In genomic region chr14:89365071-89365801, GRCh38 we compare ENCODE assay signal across 8 cellular contexts. TPM values are rescaled to one million over a fixed set of nuclear protein-coding genes. Genes with fewer than 3 reads are reported as not detected.
A peak's percentile ranks its signal among the peaks of the same experiment; 100 is the strongest.
DNase-seq lines count a peak whose midpoint lies in the region; ATAC-seq and TF ChIP-seq lines count a peak whose summit lies in the region.

No MANE protein-coding gene starts in this region.

- H3K9me3 Mint-ChIP-seq in activated T-helper 1 cell treated with anti-CD3 and anti-CD28 coated beads, Interleukin-12 subunit alpha, Interleukin-12 subunit beta, Interleukin-2, Interleukin-4 antibody, amounts not matched to agents 30 ng/mL and 10 ng/mL and 1 ng/mL, durations not matched to agents 14 hours and 24 hours and 36 hours, result peaks cover 6% of the 10 kb centered on the region

- DNase-seq in GM10248 (ENCODE audit: extremely low spot score) (peak; percentile 75), NB4 (ENCODE audit: low read depth) (peak; percentile 89), mesenchymal stem cell (peak; percentile 57), NCI-H446 treated with DMSO at 0.1 percent for 48 hours (lab: John Stamatoyannopoulos, UW) (no peak), NCI-H1417 (lab: John Stamatoyannopoulos, UW) (no peak)
- DNase-seq in activated T-helper 1 cell treated with anti-CD3 and anti-CD28 coated beads, Interleukin-12 subunit alpha, Interleukin-12 subunit beta, Interleukin-2, Interleukin-4 antibody, amounts not matched to agents 30 ng/mL and 10 ng/mL and 1 ng/mL, durations not matched to agents 14 hours and 24 hours and 36 hours (ENCODE audit: low spot score), result peak; percentile 40
- peak; percentile 64 for DNase-seq in stimulated activated naive CD8-positive, alpha-beta T cell treated with anti-CD3 and anti-CD28 coated beads, Interleukin-15, Interleukin-2, amounts not matched to agents 100 U/mL and 50 U/mL, for 24 hours

- H3K14ac ChIP-seq in mesenchymal stem cell (ENCODE audit: low read length in 2 of 2), result no peak overlapping the region

- H3K4ac ChIP-seq in mesenchymal stem cell (ENCODE audit: low read depth in 1 of 2, low read length in 2 of 2), result no peak overlapping the region

- peak overlapping the region; percentile 44 for H3K4me3 ChIP-seq in NB4 (ENCODE audit: low read depth, low read length)
- H3K4me3 ChIP-seq in mesenchymal stem cell (ENCODE audit: insufficient read depth in 1 of 2, low read depth in 1 of 2, low read length in 2 of 2), result no peak overlapping the region

- H2BK5ac ChIP-seq in mesenchymal stem cell (ENCODE audit: low read depth, low read length, poor library complexity, severe bottlenecking), result no peak overlapping the region

- POLR2A ChIA-PET in GM10248 (lab: Yijun Ruan, JAX), result no interaction called here

- H3K4me1 Mint-ChIP-seq in activated T-helper 1 cell treated with anti-CD3 and anti-CD28 coated beads, Interleukin-12 subunit alpha, Interleukin-12 subunit beta, Interleukin-2, Interleukin-4 antibody, amounts not matched to agents 30 ng/mL and 10 ng/mL and 1 ng/mL, durations not matched to agents 14 hours and 24 hours and 36 hours (ENCODE audit: low read depth), result peaks cover 38% of the 10 kb centered on the region

- CTCF ChIA-PET in GM10248 (lab: Yijun Ruan, JAX), result interaction anchor here (0.9 to 3.7 kb wide), 13 partner anchors 9 to 124 kb away, joined by 3 to 10 read pairs (median 4); no protein-coding TSS in a partner anchor

- TF ChIP-seq POLR2A in NB4 (IDR thresholded peaks at IDR 0.05; ENCODE audit: extremely low read depth, insufficient read length), result no peak

- no peaks in the 10 kb centered on the region for H3K27me3 Mint-ChIP-seq in activated T-helper 1 cell treated with anti-CD3 and anti-CD28 coated beads, Interleukin-12 subunit alpha, Interleukin-12 subunit beta, Interleukin-2, Interleukin-4 antibody, amounts not matched to agents 30 ng/mL and 10 ng/mL and 1 ng/mL, durations not matched to agents 14 hours and 24 hours and 36 hours (ENCODE audit: insufficient read depth)

- no peaks in the 10 kb centered on the region for H3K9me3 ChIP-seq in mesenchymal stem cell (ENCODE audit: control insufficient read depth, low read length)

- intact Hi-C loops in activated T-helper 1 cell treated with anti-CD3 and anti-CD28 coated beads, Interleukin-12 subunit alpha, Interleukin-12 subunit beta, Interleukin-2, Interleukin-4 antibody, amounts not matched to agents 30 ng/mL and 10 ng/mL and 1 ng/mL, durations not matched to agents 14 hours and 24 hours and 36 hours (cut with micrococcal nuclease), result loop anchor here (1.0 to 2.0 kb wide), 9 partner anchors 14 to 256 kb away; no protein-coding TSS in a partner anchor

- no peak overlapping the region for H3K9ac ChIP-seq in mesenchymal stem cell (ENCODE audit: low read length)

- no peak overlapping the region for H4K8ac ChIP-seq in mesenchymal stem cell (ENCODE audit: low read length)

- peak; percentile 93 for ATAC-seq in GM21825 (IDR thresholded peaks at IDR 0.05; ENCODE audit: unreplicated experiment)
- ATAC-seq in stimulated activated naive CD8-positive, alpha-beta T cell treated with anti-CD3 and anti-CD28 coated beads, Interleukin-15, Interleukin-2, amounts not matched to agents 100 U/mL and 50 U/mL, for 24 hours, result peak; percentile 95

- H2AFZ ChIP-seq in mesenchymal stem cell (ENCODE audit: low read depth, low read length), result no peak overlapping the region

- H3K27ac ChIP-seq in mesenchymal stem cell (ENCODE audit: low read length, poor library complexity, severe bottlenecking), result no peak overlapping the region

- no peak overlapping the region for H2BK12ac ChIP-seq in mesenchymal stem cell (ENCODE audit: low read length in 2 of 2)

- peaks cover 8% of the 10 kb centered on the region for H3K4me1 ChIP-seq in mesenchymal stem cell (ENCODE audit: control insufficient read depth, insufficient read depth, low read depth, low read length)

- no peak overlapping the region for H4K91ac ChIP-seq in mesenchymal stem cell (ENCODE audit: low read length)

- H2BK15ac ChIP-seq in mesenchymal stem cell (ENCODE audit: low read depth, poor library complexity, severe bottlenecking), result no peak overlapping the region

- no peak overlapping the region for H2BK120ac ChIP-seq in mesenchymal stem cell (ENCODE audit: low read depth, low read length)

- no peak overlapping the region for H3K4me2 ChIP-seq in mesenchymal stem cell (ENCODE audit: low read length, poor library complexity, severe bottlenecking)

- no peak overlapping the region for H3K23ac ChIP-seq in mesenchymal stem cell (ENCODE audit: low read length in 2 of 2)

- H2AK5ac ChIP-seq in mesenchymal stem cell (ENCODE audit: low read length, severe bottlenecking), result no peak overlapping the region

- peak overlapping the region in 1 of 2 experiments; percentile 11 for H3K18ac ChIP-seq in mesenchymal stem cell (ENCODE audit: low read depth in 1 of 2, low read length in 2 of 2)

- peak overlapping the region; percentile 89 for H3K27ac Mint-ChIP-seq in activated T-helper 1 cell treated with anti-CD3 and anti-CD28 coated beads, Interleukin-12 subunit alpha, Interleukin-12 subunit beta, Interleukin-2, Interleukin-4 antibody, amounts not matched to agents 30 ng/mL and 10 ng/mL and 1 ng/mL, durations not matched to agents 14 hours and 24 hours and 36 hours

- TF ChIP-seq CTCF in GM10248 (IDR thresholded peaks at IDR 0.05; ENCODE audit: control extremely low read depth, extremely low read depth, low read depth, missing control alignments) (no peak), NB4 (IDR thresholded peaks at IDR 0.05; ENCODE audit: low read depth, low read length) (no peak)

- H3K36me3 Mint-ChIP-seq in activated T-helper 1 cell treated with anti-CD3 and anti-CD28 coated beads, Interleukin-12 subunit alpha, Interleukin-12 subunit beta, Interleukin-2, Interleukin-4 antibody, amounts not matched to agents 30 ng/mL and 10 ng/mL and 1 ng/mL, durations not matched to agents 14 hours and 24 hours and 36 hours (ENCODE audit: low read depth), result peaks cover 12% of the 10 kb centered on the region

- no peaks in the 10 kb centered on the region for H3K27me3 ChIP-seq in mesenchymal stem cell (ENCODE audit: control insufficient read depth in 1 of 2, insufficient read depth in 1 of 2, low read length in 2 of 2)

- H3K36me3 ChIP-seq in mesenchymal stem cell (ENCODE audit: control insufficient read depth in 1 of 2, insufficient read depth in 2 of 2, low read depth in 1 of 2, low read length in 2 of 2), result no peaks in the 10 kb centered on the region

- WGBS in mesenchymal stem cell, result 50% methylated on average over 11 of the region's 13 CpGs

- H3K79me1 ChIP-seq in mesenchymal stem cell (replicated peaks; ENCODE audit: low read length, poor library complexity, severe bottlenecking), result peaks cover 34% of the 10 kb centered on the region

- peak overlapping the region; percentile 73 for H3K4me3 Mint-ChIP-seq in activated T-helper 1 cell treated with anti-CD3 and anti-CD28 coated beads, Interleukin-12 subunit alpha, Interleukin-12 subunit beta, Interleukin-2, Interleukin-4 antibody, amounts not matched to agents 30 ng/mL and 10 ng/mL and 1 ng/mL, durations not matched to agents 14 hours and 24 hours and 36 hours

RNA-seq across cellular contexts. Expression of gene FOXN3, which starts 51.8 kb away (rescaled TPM):
- 86.9 and 97.3 TPM in 2 replicates for total RNA-seq in activated T-helper 1 cell treated with anti-CD3 and anti-CD28 coated beads, Interleukin-12 subunit alpha, Interleukin-12 subunit beta, Interleukin-2, Interleukin-4 antibody, amounts not matched to agents 30 ng/mL and 10 ng/mL and 1 ng/mL, durations not matched to agents 14 hours and 24 hours and 36 hours
- polyA plus RNA-seq in mesenchymal stem cell (2013, experiment 1 of 2), result 28.2 TPM
- 27.4 TPM for polyA plus RNA-seq in mesenchymal stem cell (2013, experiment 2 of 2)

Comparison
In these comparisons a context has a peak if more than half of its experiments do, and no peak if none do; other contexts are left out.
1. DNase-seq: peak in GM10248 (single experiment), NB4 (single experiment), activated T-helper 1 cell treated with anti-CD3 and anti-CD28 coated beads, Interleukin-12 subunit alpha, Interleukin-12 subunit beta, Interleukin-2, Interleukin-4 antibody, amounts not matched to agents 30 ng/mL and 10 ng/mL and 1 ng/mL, durations not matched to agents 14 hours and 24 hours and 36 hours (single experiment), mesenchymal stem cell (single experiment) and stimulated activated naive CD8-positive, alpha-beta T cell treated with anti-CD3 and anti-CD28 coated beads, Interleukin-15, Interleukin-2, amounts not matched to agents 100 U/mL and 50 U/mL, for 24 hours (single experiment); none in NCI-H446 treated with DMSO at 0.1 percent for 48 hours (single experiment) and NCI-H1417 (0 of 3).